In the genomic region with DNA sequence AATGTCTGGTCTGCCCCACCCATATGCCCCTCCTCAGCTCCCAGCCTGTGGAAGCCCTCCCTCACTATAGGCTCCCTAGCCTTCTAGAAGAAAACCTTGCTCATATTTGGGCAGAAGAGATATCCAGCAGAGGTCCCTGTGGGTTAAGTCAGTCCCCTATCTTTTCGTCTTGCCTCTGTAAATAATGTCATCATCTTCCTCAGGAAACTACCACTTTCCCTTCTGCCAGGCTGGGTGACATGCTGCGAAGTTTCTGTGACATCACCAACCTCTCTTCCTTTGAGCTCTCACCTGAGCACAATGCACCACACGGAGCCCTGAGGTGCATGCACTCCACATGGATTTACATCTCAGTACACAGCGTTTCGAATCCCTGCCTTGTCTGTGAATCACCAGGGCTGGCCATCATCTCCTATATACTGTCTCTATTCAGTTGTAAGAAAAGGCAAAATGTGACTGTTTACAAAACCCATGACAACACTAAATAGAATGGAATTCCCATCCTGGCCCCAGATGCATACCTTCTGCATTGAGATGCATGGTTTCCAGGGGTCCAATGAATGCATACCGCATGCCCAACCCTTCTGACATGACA, we compare ENCODE assay signal across 11 cellular contexts.
DNase-seq lines count a peak whose midpoint lies in the region; ATAC-seq and TF ChIP-seq lines count a peak whose summit lies in the region.
"Had no signal": no experiment of that assay in that cellular context is flagged by ENCODE, and none has a peak within 500 bp of the region (broad histone marks: within the 10 kb centered on the region; RNA-seq: fewer than 3 reads in every experiment).

No MANE protein-coding gene starts in this region.

- CTCF ChIA-PET in CD8-positive, alpha-beta T cell (lab: Charles Lee): no interaction called here
- CTCF ChIA-PET in activated CD8-positive, alpha-beta T cell treated with anti-CD3 and anti-CD28 coated beads, Interleukin-2, amount 10 ng/mL, durations not matched to agents 7 days and 5 days (lab: Charles Lee): interaction anchor here (0.9 to 2.1 kb wide), 3 partner anchors 24 to 216 kb away, joined by 3 to 6 read pairs (median 3); no protein-coding TSS in a partner anchor
- CTCF ChIA-PET in PC-9 (lab: Charles Lee): no interaction called here

- peaks cover 6% of the 10 kb centered on the region for H3F3A ChIP-seq in PC-9 (ENCODE audit: insufficient read depth, low read depth)

- H3K79me2 ChIP-seq in PC-9 (ENCODE audit: low read depth): no peaks in the 10 kb centered on the region

- no peak overlapping the region for H3K4me2 ChIP-seq in PC-9

- H3K27ac ChIP-seq in CD8-positive, alpha-beta T cell (ENCODE audit: low read depth, low read length): no peak overlapping the region
- no peak overlapping the region for H3K27ac ChIP-seq in PC-9
- H3K27ac ChIP-seq: body of pancreas had no signal

- no peak overlapping the region for H2AFZ ChIP-seq in PC-9

- H3K4me3 Mint-ChIP-seq in CD8-positive, alpha-beta T cell: no peak overlapping the region
- H3K4me3 Mint-ChIP-seq in activated CD8-positive, alpha-beta T cell treated with anti-CD3 and anti-CD28 coated beads, Interleukin-2, amount 10 ng/mL, durations not matched to agents 7 days and 5 days: peak overlapping the region; percentile 6

- peak overlapping the region; percentile 11 for H3K27ac Mint-ChIP-seq in CD8-positive, alpha-beta T cell
- peak overlapping the region; percentile 51 for H3K27ac Mint-ChIP-seq in activated CD8-positive, alpha-beta T cell treated with anti-CD3 and anti-CD28 coated beads, Interleukin-2, amount 10 ng/mL, durations not matched to agents 7 days and 5 days

- no peaks in the 10 kb centered on the region for H3K27me3 Mint-ChIP-seq in CD8-positive, alpha-beta T cell (ENCODE audit: low read depth)
- H3K27me3 Mint-ChIP-seq in activated CD8-positive, alpha-beta T cell treated with anti-CD3 and anti-CD28 coated beads, Interleukin-2, amount 10 ng/mL, durations not matched to agents 7 days and 5 days (ENCODE audit: low read depth): no peaks in the 10 kb centered on the region

- peaks cover 24% of the 10 kb centered on the region for H3K4me1 ChIP-seq in CD8-positive, alpha-beta T cell (ENCODE audit: insufficient read depth, low read length)
- peaks cover 6% of the 10 kb centered on the region for H3K4me1 ChIP-seq in PC-9 (replicated peaks; ENCODE audit: insufficient read depth)
- H3K4me1 ChIP-seq: body of pancreas had no signal

- no peaks in the 10 kb centered on the region for H3K36me3 ChIP-seq in CD8-positive, alpha-beta T cell (ENCODE audit: insufficient read depth, low read length)
- no peaks in the 10 kb centered on the region for H3K36me3 ChIP-seq in H7 (replicated peaks; ENCODE audit: control insufficient read depth, insufficient read depth, low read length)
- H3K36me3 ChIP-seq in PC-9 (ENCODE audit: low read depth): no peaks in the 10 kb centered on the region

- peaks cover 4% of the 10 kb centered on the region for H3K36me3 Mint-ChIP-seq in CD8-positive, alpha-beta T cell
- peaks cover 40% of the 10 kb centered on the region for H3K36me3 Mint-ChIP-seq in activated CD8-positive, alpha-beta T cell treated with anti-CD3 and anti-CD28 coated beads, Interleukin-2, amount 10 ng/mL, durations not matched to agents 7 days and 5 days (ENCODE audit: low read depth)

- no peaks in the 10 kb centered on the region for H3K9me2 ChIP-seq in PC-9 (ENCODE audit: insufficient read depth)

- POLR2A ChIA-PET in CD8-positive, alpha-beta T cell (lab: Charles Lee): interaction anchor here (0.6 kb wide), 1 partner anchor 78 kb away, joined by 3 read pairs; no protein-coding TSS in a partner anchor
- POLR2A ChIA-PET in activated CD8-positive, alpha-beta T cell treated with anti-CD3 and anti-CD28 coated beads, Interleukin-2, amount 10 ng/mL, durations not matched to agents 7 days and 5 days (lab: Charles Lee): interaction anchor here (1.2 kb wide), 1 partner anchor 63 kb away, joined by 9 read pairs; no protein-coding TSS in a partner anchor
- POLR2A ChIA-PET in PC-9 (lab: Charles Lee; ENCODE audit: unreplicated experiment): no interaction called here

- no peaks in the 10 kb centered on the region for H3K9me3 ChIP-seq in CD8-positive, alpha-beta T cell (ENCODE audit: low read length)
- no peaks in the 10 kb centered on the region for H3K9me3 ChIP-seq in PC-9 (ENCODE audit: insufficient read depth, low read depth)
- H3K9me3 ChIP-seq: body of pancreas had no signal

- BruUV-seq in PC-9 (replicated peaks; lab: Mats Ljungman, UMichigan): no TSS peak

- no peaks in the 10 kb centered on the region for H3K27me3 ChIP-seq in CD8-positive, alpha-beta T cell (ENCODE audit: insufficient read depth, low read length)
- H3K27me3 ChIP-seq in H7 (ENCODE audit: control insufficient read depth, insufficient read depth, low read length) (peaks cover 5% of the 10 kb centered on the region; the same call in 1 of the 2 replicates), PC-9 (ENCODE audit: insufficient read depth, low read depth) (no peaks in the 10 kb centered on the region)
- H3K27me3 ChIP-seq: body of pancreas had no signal

- TF ChIP-seq CTCF in CD8-positive, alpha-beta T cell (IDR thresholded peaks at IDR 0.05): no peak
- TF ChIP-seq CTCF in PC-9 (conservative IDR thresholded peaks at IDR 0.05): no peak

- no peaks in the 10 kb centered on the region for H4K20me1 ChIP-seq in PC-9 (ENCODE audit: insufficient read depth)

- no peaks in the 10 kb centered on the region for H3K9me3 Mint-ChIP-seq in CD8-positive, alpha-beta T cell
- H3K9me3 Mint-ChIP-seq in activated CD8-positive, alpha-beta T cell treated with anti-CD3 and anti-CD28 coated beads, Interleukin-2, amount 10 ng/mL, durations not matched to agents 7 days and 5 days (ENCODE audit: insufficient read depth): peaks cover 3% of the 10 kb centered on the region

- no peak for DNase-seq in CD8-positive, alpha-beta T cell
- peak; percentile 62 for DNase-seq in H7
- peak; percentile 42 for DNase-seq in activated CD8-positive, alpha-beta T cell treated with anti-CD3 and anti-CD28 coated beads, Interleukin-2, amount 10 ng/mL, durations not matched to agents 7 days and 5 days
- DNase-seq in iris pigment epithelial cell (ENCODE audit: low read depth): peak; percentile 15
- no peak for DNase-seq in PC-9
- no peak for DNase-seq in NOMO-1 (lab: John Stamatoyannopoulos, UW; ENCODE audit: unreplicated experiment in 2 of 2)
- DNase-seq: activated CD4-positive, CD25-positive, alpha-beta regulatory T cell treated with anti-CD3 and anti-CD28 coated beads, Interleukin-2, amount 50 U/mL, for 72 hours; body of pancreas; RPMI8226 had no signal

- peaks cover 19% of the 10 kb centered on the region for H3K4me1 Mint-ChIP-seq in CD8-positive, alpha-beta T cell (ENCODE audit: low read depth)
- H3K4me1 Mint-ChIP-seq in activated CD8-positive, alpha-beta T cell treated with anti-CD3 and anti-CD28 coated beads, Interleukin-2, amount 10 ng/mL, durations not matched to agents 7 days and 5 days (ENCODE audit: low read depth): peaks cover 32% of the 10 kb centered on the region

- no peak overlapping the region for H3K4me3 ChIP-seq in CD8-positive, alpha-beta T cell (ENCODE audit: low read depth, low read length)
- H3K4me3 ChIP-seq in H7 (ENCODE audit: insufficient read depth, low read depth, low read length): no peak overlapping the region
- no peak overlapping the region for H3K4me3 ChIP-seq in PC-9
- H3K4me3 ChIP-seq: body of pancreas had no signal

- ATAC-seq in CD8-positive, alpha-beta T cell: peak; percentile 65
- peak; percentile 8 for ATAC-seq in activated CD8-positive, alpha-beta T cell treated with anti-CD3 and anti-CD28 coated beads, Interleukin-2, amount 10 ng/mL, durations not matched to agents 7 days and 5 days
- ATAC-seq in HG02678 (IDR thresholded peaks at IDR 0.05; ENCODE audit: unreplicated experiment): no peak
- no peak for ATAC-seq in HG03457 (IDR thresholded peaks at IDR 0.05; ENCODE audit: unreplicated experiment)
- ATAC-seq: body of pancreas had no signal

- intact Hi-C loops in CD8-positive, alpha-beta T cell (cut with DNase I, micrococcal nuclease): loop anchor here in 1 of 2 experiments (2.0 kb wide), 1 partner anchor 62 kb away; no protein-coding TSS in a partner anchor
- intact Hi-C loops in PC-9 (cut with micrococcal nuclease; ENCODE audit: unreplicated experiment): loop anchor here (10.0 kb wide), 1 partner anchor 72 kb away; no protein-coding TSS in a partner anchor

Comparison
In these comparisons a context has a peak if more than half of its experiments do, and no peak if none do; other contexts are left out.
1. ATAC-seq: peak in CD8-positive, alpha-beta T cell (single experiment) and activated CD8-positive, alpha-beta T cell treated with anti-CD3 and anti-CD28 coated beads, Interleukin-2, amount 10 ng/mL, durations not matched to agents 7 days and 5 days (single experiment); none in HG02678 (single experiment) and HG03457 (single experiment).
2. DNase-seq: peak in H7 (single experiment), activated CD8-positive, alpha-beta T cell treated with anti-CD3 and anti-CD28 coated beads, Interleukin-2, amount 10 ng/mL, durations not matched to agents 7 days and 5 days (single experiment) and iris pigment epithelial cell (single experiment); none in CD8-positive, alpha-beta T cell (0 of 7), PC-9 (0 of 2) and NOMO-1 (0 of 2).